Comparison of ENCODE assay signal across 2 cellular contexts in the genomic region with DNA sequence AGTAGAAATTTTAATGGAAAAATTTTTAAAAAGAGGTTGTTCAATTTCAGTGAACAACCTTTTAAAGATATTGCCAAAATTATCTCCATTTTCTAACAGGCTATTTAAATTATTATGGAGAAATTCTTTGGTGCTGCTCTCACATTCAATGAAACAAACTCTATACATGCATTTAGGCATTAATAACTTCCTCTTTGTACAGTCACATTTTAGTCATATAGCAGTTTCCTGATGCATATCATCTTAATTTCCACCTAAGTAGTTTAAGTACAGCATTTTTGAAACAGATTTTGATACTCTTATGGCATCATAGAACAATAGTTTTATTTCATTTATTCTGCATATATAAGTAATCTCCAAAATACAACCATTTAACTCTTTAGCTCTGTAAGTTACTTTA.
TF ChIP-seq lines count a peak whose summit lies in the region.

No MANE protein-coding gene starts in this region.

TF ChIP-seq in SK-N-SH, 30 proteins besides CTCF, POLR2A, EP300 and RAD21:
- TF ChIP-seq, protein P1, sequence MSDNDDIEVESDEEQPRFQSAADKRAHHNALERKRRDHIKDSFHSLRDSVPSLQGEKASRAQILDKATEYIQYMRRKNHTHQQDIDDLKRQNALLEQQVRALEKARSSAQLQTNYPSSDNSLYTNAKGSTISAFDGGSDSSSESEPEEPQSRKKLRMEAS (IDR thresholded peaks at IDR 0.05; ENCODE audit: low read depth): no peak
- TF ChIP-seq USF2 (IDR thresholded peaks at IDR 0.05; ENCODE audit: borderline replicate concordance, low read depth, low read length) (no peak), MEF2A (IDR thresholded peaks at IDR 0.05; ENCODE audit: borderline replicate concordance, low read depth) (no peak), RXRA (IDR thresholded peaks at IDR 0.05; ENCODE audit: borderline replicate concordance, low read depth) (no peak), CHD2 (IDR thresholded peaks at IDR 0.05; ENCODE audit: low read length, partially characterized antibody) (no peak), YY1 (IDR thresholded peaks at IDR 0.05; ENCODE audit: low read depth) (no peak), NRF1 (IDR thresholded peaks at IDR 0.05; ENCODE audit: low read depth, low read length) (no peak), EZH2phosphoT487 (IDR thresholded peaks at IDR 0.05; ENCODE audit: borderline replicate concordance, low read depth) (no peak), NFIC (IDR thresholded peaks at IDR 0.05; ENCODE audit: borderline replicate concordance) (no peak)
- TF ChIP-seq, protein P2, sequence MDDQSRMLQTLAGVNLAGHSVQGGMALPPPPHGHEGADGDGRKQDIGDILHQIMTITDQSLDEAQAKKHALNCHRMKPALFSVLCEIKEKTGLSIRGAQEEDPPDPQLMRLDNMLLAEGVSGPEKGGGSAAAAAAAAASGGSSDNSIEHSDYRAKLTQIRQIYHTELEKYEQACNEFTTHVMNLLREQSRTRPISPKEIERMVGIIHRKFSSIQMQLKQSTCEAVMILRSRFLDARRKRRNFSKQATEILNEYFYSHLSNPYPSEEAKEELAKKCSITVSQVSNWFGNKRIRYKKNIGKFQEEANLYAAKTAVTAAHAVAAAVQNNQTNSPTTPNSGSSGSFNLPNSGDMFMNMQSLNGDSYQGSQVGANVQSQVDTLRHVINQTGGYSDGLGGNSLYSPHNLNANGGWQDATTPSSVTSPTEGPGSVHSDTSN (IDR thresholded peaks at IDR 0.05): no peak

TF ChIP-seq in SK-N-SH treated with all-trans-retinoic acid at 6 μM for 48 hours, 23 proteins besides CTCF, POLR2A, EP300 and RAD21:
- TF ChIP-seq, protein P3, sequence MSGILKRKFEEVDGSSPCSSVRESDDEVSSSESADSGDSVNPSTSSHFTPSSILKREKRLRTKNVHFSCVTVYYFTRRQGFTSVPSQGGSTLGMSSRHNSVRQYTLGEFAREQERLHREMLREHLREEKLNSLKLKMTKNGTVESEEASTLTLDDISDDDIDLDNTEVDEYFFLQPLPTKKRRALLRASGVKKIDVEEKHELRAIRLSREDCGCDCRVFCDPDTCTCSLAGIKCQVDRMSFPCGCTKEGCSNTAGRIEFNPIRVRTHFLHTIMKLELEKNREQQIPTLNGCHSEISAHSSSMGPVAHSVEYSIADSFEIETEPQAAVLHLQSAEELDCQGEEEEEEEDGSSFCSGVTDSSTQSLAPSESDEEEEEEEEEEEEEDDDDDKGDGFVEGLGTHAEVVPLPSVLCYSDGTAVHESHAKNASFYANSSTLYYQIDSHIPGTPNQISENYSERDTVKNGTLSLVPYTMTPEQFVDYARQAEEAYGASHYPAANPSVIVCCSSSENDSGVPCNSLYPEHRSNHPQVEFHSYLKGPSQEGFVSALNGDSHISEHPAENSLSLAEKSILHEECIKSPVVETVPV (CRISPR knock-in tag; IDR thresholded peaks at IDR 0.05): no peak
- no peak for TF ChIP-seq GLIS3 (CRISPR knock-in tag; IDR thresholded peaks at IDR 0.05)
- TF ChIP-seq, protein P4, sequence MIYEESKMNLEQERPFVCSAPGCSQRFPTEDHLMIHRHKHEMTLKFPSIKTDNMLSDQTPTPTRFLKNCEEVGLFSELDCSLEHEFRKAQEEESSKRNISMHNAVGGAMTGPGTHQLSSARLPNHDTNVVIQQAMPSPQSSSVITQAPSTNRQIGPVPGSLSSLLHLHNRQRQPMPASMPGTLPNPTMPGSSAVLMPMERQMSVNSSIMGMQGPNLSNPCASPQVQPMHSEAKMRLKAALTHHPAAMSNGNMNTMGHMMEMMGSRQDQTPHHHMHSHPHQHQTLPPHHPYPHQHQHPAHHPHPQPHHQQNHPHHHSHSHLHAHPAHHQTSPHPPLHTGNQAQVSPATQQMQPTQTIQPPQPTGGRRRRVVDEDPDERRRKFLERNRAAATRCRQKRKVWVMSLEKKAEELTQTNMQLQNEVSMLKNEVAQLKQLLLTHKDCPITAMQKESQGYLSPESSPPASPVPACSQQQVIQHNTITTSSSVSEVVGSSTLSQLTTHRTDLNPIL (CRISPR knock-in tag; IDR thresholded peaks at IDR 0.05; ENCODE audit: low read depth): no peak
- TF ChIP-seq PPARA (CRISPR knock-in tag; IDR thresholded peaks at IDR 0.05; ENCODE audit: borderline replicate concordance): no peak
- TF ChIP-seq ZFP30 (CRISPR knock-in tag; IDR thresholded peaks at IDR 0.05): no peak
- TF ChIP-seq, protein P5, sequence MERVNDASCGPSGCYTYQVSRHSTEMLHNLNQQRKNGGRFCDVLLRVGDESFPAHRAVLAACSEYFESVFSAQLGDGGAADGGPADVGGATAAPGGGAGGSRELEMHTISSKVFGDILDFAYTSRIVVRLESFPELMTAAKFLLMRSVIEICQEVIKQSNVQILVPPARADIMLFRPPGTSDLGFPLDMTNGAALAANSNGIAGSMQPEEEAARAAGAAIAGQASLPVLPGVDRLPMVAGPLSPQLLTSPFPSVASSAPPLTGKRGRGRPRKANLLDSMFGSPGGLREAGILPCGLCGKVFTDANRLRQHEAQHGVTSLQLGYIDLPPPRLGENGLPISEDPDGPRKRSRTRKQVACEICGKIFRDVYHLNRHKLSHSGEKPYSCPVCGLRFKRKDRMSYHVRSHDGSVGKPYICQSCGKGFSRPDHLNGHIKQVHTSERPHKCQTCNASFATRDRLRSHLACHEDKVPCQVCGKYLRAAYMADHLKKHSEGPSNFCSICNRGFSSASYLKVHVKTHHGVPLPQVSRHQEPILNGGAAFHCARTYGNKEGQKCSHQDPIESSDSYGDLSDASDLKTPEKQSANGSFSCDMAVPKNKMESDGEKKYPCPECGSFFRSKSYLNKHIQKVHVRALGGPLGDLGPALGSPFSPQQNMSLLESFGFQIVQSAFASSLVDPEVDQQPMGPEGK (CRISPR knock-in tag; IDR thresholded peaks at IDR 0.05; ENCODE audit: borderline replicate concordance): no peak
- no peak for TF ChIP-seq ZNF70 (CRISPR knock-in tag; IDR thresholded peaks at IDR 0.05)
- TF ChIP-seq, protein P6, sequence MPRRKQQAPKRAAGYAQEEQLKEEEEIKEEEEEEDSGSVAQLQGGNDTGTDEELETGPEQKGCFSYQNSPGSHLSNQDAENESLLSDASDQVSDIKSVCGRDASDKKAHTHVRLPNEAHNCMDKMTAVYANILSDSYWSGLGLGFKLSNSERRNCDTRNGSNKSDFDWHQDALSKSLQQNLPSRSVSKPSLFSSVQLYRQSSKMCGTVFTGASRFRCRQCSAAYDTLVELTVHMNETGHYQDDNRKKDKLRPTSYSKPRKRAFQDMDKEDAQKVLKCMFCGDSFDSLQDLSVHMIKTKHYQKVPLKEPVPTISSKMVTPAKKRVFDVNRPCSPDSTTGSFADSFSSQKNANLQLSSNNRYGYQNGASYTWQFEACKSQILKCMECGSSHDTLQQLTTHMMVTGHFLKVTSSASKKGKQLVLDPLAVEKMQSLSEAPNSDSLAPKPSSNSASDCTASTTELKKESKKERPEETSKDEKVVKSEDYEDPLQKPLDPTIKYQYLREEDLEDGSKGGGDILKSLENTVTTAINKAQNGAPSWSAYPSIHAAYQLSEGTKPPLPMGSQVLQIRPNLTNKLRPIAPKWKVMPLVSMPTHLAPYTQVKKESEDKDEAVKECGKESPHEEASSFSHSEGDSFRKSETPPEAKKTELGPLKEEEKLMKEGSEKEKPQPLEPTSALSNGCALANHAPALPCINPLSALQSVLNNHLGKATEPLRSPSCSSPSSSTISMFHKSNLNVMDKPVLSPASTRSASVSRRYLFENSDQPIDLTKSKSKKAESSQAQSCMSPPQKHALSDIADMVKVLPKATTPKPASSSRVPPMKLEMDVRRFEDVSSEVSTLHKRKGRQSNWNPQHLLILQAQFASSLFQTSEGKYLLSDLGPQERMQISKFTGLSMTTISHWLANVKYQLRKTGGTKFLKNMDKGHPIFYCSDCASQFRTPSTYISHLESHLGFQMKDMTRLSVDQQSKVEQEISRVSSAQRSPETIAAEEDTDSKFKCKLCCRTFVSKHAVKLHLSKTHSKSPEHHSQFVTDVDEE (CRISPR knock-in tag; IDR thresholded peaks at IDR 0.05): no peak
- no peak for TF ChIP-seq SNAI2 (CRISPR knock-in tag; IDR thresholded peaks at IDR 0.05)
- no peak for TF ChIP-seq TOX (CRISPR knock-in tag; IDR thresholded peaks at IDR 0.05; ENCODE audit: borderline replicate concordance)
- TF ChIP-seq TCF4 (CRISPR knock-in tag; IDR thresholded peaks at IDR 0.05; ENCODE audit: borderline replicate concordance): no peak
- TF ChIP-seq ESRRG (CRISPR knock-in tag; IDR thresholded peaks at IDR 0.05): no peak
- TF ChIP-seq ARNTL (CRISPR knock-in tag; IDR thresholded peaks at IDR 0.05; ENCODE audit: borderline replicate concordance, low read depth): no peak
- TF ChIP-seq, protein P7, sequence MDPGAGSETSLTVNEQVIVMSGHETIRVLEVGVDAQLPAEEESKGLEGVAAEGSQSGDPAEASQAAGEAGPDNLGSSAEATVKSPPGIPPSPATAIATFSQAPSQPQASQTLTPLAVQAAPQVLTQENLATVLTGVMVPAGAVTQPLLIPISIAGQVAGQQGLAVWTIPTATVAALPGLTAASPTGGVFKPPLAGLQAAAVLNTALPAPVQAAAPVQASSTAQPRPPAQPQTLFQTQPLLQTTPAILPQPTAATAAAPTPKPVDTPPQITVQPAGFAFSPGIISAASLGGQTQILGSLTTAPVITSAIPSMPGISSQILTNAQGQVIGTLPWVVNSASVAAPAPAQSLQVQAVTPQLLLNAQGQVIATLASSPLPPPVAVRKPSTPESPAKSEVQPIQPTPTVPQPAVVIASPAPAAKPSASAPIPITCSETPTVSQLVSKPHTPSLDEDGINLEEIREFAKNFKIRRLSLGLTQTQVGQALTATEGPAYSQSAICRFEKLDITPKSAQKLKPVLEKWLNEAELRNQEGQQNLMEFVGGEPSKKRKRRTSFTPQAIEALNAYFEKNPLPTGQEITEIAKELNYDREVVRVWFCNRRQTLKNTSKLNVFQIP (CRISPR knock-in tag; IDR thresholded peaks at IDR 0.05; ENCODE audit: borderline replicate concordance, low read depth): no peak
